In genomic region chr16:77236063-77236511, GRCh38 we compare ENCODE assay signal across 8 cellular contexts. TPM values are rescaled to one million over a fixed set of nuclear protein-coding genes. Genes with fewer than 3 reads are reported as not detected.
DNase-seq lines count a peak whose midpoint lies in the region; ATAC-seq, FAIRE-seq and TF ChIP-seq lines count a peak whose summit lies in the region.

No MANE protein-coding gene starts in this region.

- H2AFZ ChIP-seq in SU-DHL-6 (ENCODE audit: low read depth, low read length, severe bottlenecking): no peak overlapping the region

- H3K4me1 ChIP-seq in heart left ventricle: peaks cover 0 to 2% (median 0%) of the 10 kb centered on the region in 12 donors
- H3K4me1 ChIP-seq in rectal smooth muscle tissue (ENCODE audit: control insufficient read depth, insufficient read depth, low read length): no peaks in the 10 kb centered on the region

- H3K36me3 ChIP-seq in SU-DHL-6 (ENCODE audit: low read length) (no peaks in the 10 kb centered on the region), heart left ventricle (no peaks in the 10 kb centered on the region), rectal smooth muscle tissue (ENCODE audit: control insufficient read depth, insufficient read depth, low read length) (no peaks in the 10 kb centered on the region)

- peak; percentile 95 for FAIRE-seq in GM12891 (lab: Jason Lieb, UNC)

- peak; percentile 99 for ATAC-seq in HG02678 (IDR thresholded peaks at IDR 0.05; ENCODE audit: unreplicated experiment)
- peak; percentile 93 to 99 (median 98) for ATAC-seq in heart left ventricle

- no peaks in the 10 kb centered on the region for H3K36me3 Mint-ChIP-seq in activated naive CD8-positive, alpha-beta T cell treated with anti-CD3 and anti-CD28 coated beads for 36 hours

- WGBS in heart left ventricle, 4 donors: 0 to 2% (median 1%) methylated on average over 20 to 21 of the region's 21 CpGs

- H3K4me3 ChIP-seq in SU-DHL-6 (ENCODE audit: insufficient read depth, low read length, poor library complexity, severe bottlenecking) (no peak overlapping the region), heart left ventricle (peak overlapping the region in 1 of 12 donors; percentile 23), rectal smooth muscle tissue (ENCODE audit: low read length) (peak overlapping the region; percentile 53)

- no peak overlapping the region for H3K4me2 ChIP-seq in SU-DHL-6 (ENCODE audit: low read depth, low read length, poor library complexity, severe bottlenecking)

- no peaks in the 10 kb centered on the region for H3F3A ChIP-seq in SU-DHL-6 (ENCODE audit: insufficient read depth)

- H3K27me3 Mint-ChIP-seq in activated naive CD8-positive, alpha-beta T cell treated with anti-CD3 and anti-CD28 coated beads for 36 hours: peaks cover 24% of the 10 kb centered on the region

- no peak overlapping the region for H3K27ac Mint-ChIP-seq in activated naive CD8-positive, alpha-beta T cell treated with anti-CD3 and anti-CD28 coated beads for 36 hours

- H3K4me3 Mint-ChIP-seq in activated naive CD8-positive, alpha-beta T cell treated with anti-CD3 and anti-CD28 coated beads for 36 hours: no peak overlapping the region

- no peak overlapping the region for H3K9ac ChIP-seq in SU-DHL-6 (ENCODE audit: low read length)
- H3K9ac ChIP-seq in rectal smooth muscle tissue (ENCODE audit: low read length): no peak overlapping the region

- TF ChIP-seq POLR2A in GM12891 (IDR thresholded peaks at IDR 0.05; ENCODE audit: low read depth, low read length) (no peak), heart left ventricle (IDR thresholded peaks at IDR 0.05) (no peak)

- intact Hi-C loops in heart left ventricle (cut with DNase I): loop anchor here (1.0 to 10.0 kb wide), 10 partner anchors 347 to 859 kb away; partner anchors contain the start of gene WWOX (in 1 of the 10)

- no peaks in the 10 kb centered on the region for H3K79me2 ChIP-seq in SU-DHL-6 (ENCODE audit: insufficient read depth, low read length)

- TF ChIP-seq CTCF in SU-DHL-6 (IDR thresholded peaks at IDR 0.05; ENCODE audit: insufficient read depth, low read length, poor library complexity, severe bottlenecking) (peak; percentile 93), heart left ventricle (IDR thresholded peaks at IDR 0.05) (peak; percentile 96 to 100 (median 99))

- no peaks in the 10 kb centered on the region for H3K27me3 ChIP-seq in SU-DHL-6 (ENCODE audit: low read length)
- H3K27me3 ChIP-seq in heart left ventricle: peaks cover 0 to 12% (median 2%) of the 10 kb centered on the region in 9 donors
- H3K27me3 ChIP-seq in rectal smooth muscle tissue (ENCODE audit: control insufficient read depth, insufficient read depth, low read length): no peaks in the 10 kb centered on the region

- DNase-seq in GM12891 (ENCODE audit: insufficient read length, low spot score) (peak; percentile 61), NCI-H1105 (lab: John Stamatoyannopoulos, UW) (peak; percentile 42), heart left ventricle (peak; percentile 81 to 93 (median 83)), cortex of kidney (lab: John Stamatoyannopoulos, UW) (no peak)
- DNase-seq in activated naive CD8-positive, alpha-beta T cell treated with anti-CD3 and anti-CD28 coated beads for 36 hours: peak; percentile 82

- H4K20me1 ChIP-seq in SU-DHL-6 (ENCODE audit: low read depth, low read length): no peaks in the 10 kb centered on the region

- no peaks in the 10 kb centered on the region for H3K9me2 ChIP-seq in SU-DHL-6 (replicated peaks; ENCODE audit: insufficient read depth, low read length)

- H3K9me3 Mint-ChIP-seq in activated naive CD8-positive, alpha-beta T cell treated with anti-CD3 and anti-CD28 coated beads for 36 hours: no peaks in the 10 kb centered on the region

- H3K9me3 ChIP-seq in SU-DHL-6 (ENCODE audit: insufficient read depth, low read length) (no peaks in the 10 kb centered on the region), heart left ventricle (no peaks in the 10 kb centered on the region)

- H3K27ac ChIP-seq in SU-DHL-6 (ENCODE audit: low read depth, low read length) (no peak overlapping the region), heart left ventricle (no peak overlapping the region), rectal smooth muscle tissue (ENCODE audit: low read depth, low read length) (no peak overlapping the region)

- peaks cover 4% of the 10 kb centered on the region for H3K4me1 Mint-ChIP-seq in activated naive CD8-positive, alpha-beta T cell treated with anti-CD3 and anti-CD28 coated beads for 36 hours

TF ChIP-seq in GM12891, 5 proteins besides CTCF, POLR2A, EP300 and RAD21:
- no peak for TF ChIP-seq SPI1 (IDR thresholded peaks at IDR 0.05; ENCODE audit: low read depth, low read length)
- no peak for TF ChIP-seq PAX5 (IDR thresholded peaks at IDR 0.05; ENCODE audit: insufficient read depth, low read length, severe bottlenecking)
- no peak for TF ChIP-seq POLR2AphosphoS5 (IDR thresholded peaks at IDR 0.05; ENCODE audit: low read depth, low read length)
- TF ChIP-seq POU2F2 (IDR thresholded peaks at IDR 0.05; ENCODE audit: low read depth, low read length): peak; percentile 44; the same call in 1 of the 2 replicates
TF ChIP-seq in GM12891: peak in this region for 1.

RNA-seq across cellular contexts. Expression of gene SYCE1L, which starts 36.9 kb away (rescaled TPM):
- polyA plus RNA-seq in GM12891 (2012; ENCODE audit: low read depth, missing spikeins): 6.0 TPM
- 1 to 10 TPM; 5.0 to 6.9 TPM for total RNA-seq in activated naive CD8-positive, alpha-beta T cell treated with anti-CD3 and anti-CD28 coated beads for 36 hours
- total RNA-seq in heart left ventricle: 1 to 10 TPM in 1 of 9 donors, under 1 TPM in 3, not detected in 5; 0.52 to 2.0 (median 0.75) TPM
- under 1 TPM in 1 of 2 donors, not detected in 1; 0.32 TPM for polyA plus RNA-seq in heart left ventricle

RNA-seq across cellular contexts. Expression of gene MON1B, which starts 45.1 kb away (rescaled TPM):
- polyA plus RNA-seq in GM12891 (2012; ENCODE audit: low read depth, missing spikeins): 22.4 TPM
- total RNA-seq in activated naive CD8-positive, alpha-beta T cell treated with anti-CD3 and anti-CD28 coated beads for 36 hours: 10 to 100 TPM; 65.0 to 65.3 TPM
- 10 to 100 TPM; 11.2 to 33.0 (median 17.5) TPM for total RNA-seq in heart left ventricle
- polyA plus RNA-seq in heart left ventricle: 10 to 100 TPM in 1 of 2 donors, 1 to 10 TPM in 1; 5.6 to 30.2 TPM
